Comparison of ENCODE assay signal across 10 cellular contexts in the genomic region with DNA sequence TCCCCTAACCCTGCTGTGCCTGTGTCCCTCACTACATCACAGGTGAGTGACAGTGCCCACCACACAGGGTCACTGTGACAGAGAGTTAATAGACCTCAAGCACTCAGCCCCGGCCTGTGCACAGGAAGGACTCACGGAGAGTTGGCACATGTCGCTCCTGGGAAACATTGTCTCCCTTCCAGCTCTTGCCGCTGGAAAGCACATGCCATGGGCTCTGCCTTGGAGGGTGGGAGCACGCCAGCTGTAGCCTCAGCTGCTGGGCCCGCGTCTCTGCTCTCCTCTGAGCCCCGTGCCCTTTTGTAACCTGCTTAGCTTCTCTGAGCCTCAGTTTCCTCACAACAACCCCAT. TPM values are rescaled to one million over a fixed set of nuclear protein-coding genes. Genes with fewer than 3 reads are reported as not detected.
DNase-seq lines count a peak whose midpoint lies in the region; ATAC-seq, FAIRE-seq and TF ChIP-seq lines count a peak whose summit lies in the region.
"Had no signal": no experiment of that assay in that cellular context is flagged by ENCODE, and none has a peak within 500 bp of the region (broad histone marks: within the 10 kb centered on the region; RNA-seq: fewer than 3 reads in every experiment).

No MANE protein-coding gene starts in this region.

- in situ Hi-C loops in brain microvascular endothelial cell (cut with HindIII; ENCODE audit: low pct_ligation_motif_present, low sequenced_read_pairs), result no loop called here

- FAIRE-seq in kidney (lab: Jason Lieb, UNC), result no peak

- H3K9me3 ChIP-seq in kidney (ENCODE audit: control insufficient read depth in 1 of 2, low read length in 2 of 2), result no peaks in the 10 kb centered on the region
- H3K9me3 ChIP-seq in adrenal gland (replicated peaks in 1 of 3), result no peaks in the 10 kb centered on the region

- TF ChIP-seq CTCF in brain microvascular endothelial cell (IDR thresholded peaks at IDR 0.05; ENCODE audit: low read depth, low read length, missing control alignments) (no peak), kidney (IDR thresholded peaks at IDR 0.05; ENCODE audit: borderline replicate concordance, extremely low read depth, insufficient read depth) (no peak), adrenal gland (IDR thresholded peaks at IDR 0.05) (no peak)

- 76 to 91% (median 79%) methylated on average over 8 of the region's 8 CpGs for WGBS in adrenal gland, 4 donors

- H3K4me3 Mint-ChIP-seq in stimulated activated naive CD8-positive, alpha-beta T cell treated with anti-CD3 and anti-CD28 coated beads, Interleukin-15, amount 100 ng/mL, for 72 hours, result peak overlapping the region; percentile 26 to 37

- no peak for TF ChIP-seq POLR2A in adrenal gland (IDR thresholded peaks at IDR 0.05)

- H3K36me3 ChIP-seq in brain microvascular endothelial cell (replicated peaks), result no peaks in the 10 kb centered on the region
- no peaks in the 10 kb centered on the region for H3K36me3 ChIP-seq in kidney (ENCODE audit: control insufficient read depth in 1 of 2, insufficient read depth in 2 of 2, low read length in 2 of 2)
- H3K36me3 ChIP-seq in adrenal gland (replicated peaks in 1 of 2), result no peaks in the 10 kb centered on the region

- H3K9ac ChIP-seq in kidney (ENCODE audit: low read length in 2 of 2), result peak overlapping the region in 1 of 2 donors; percentile 64

- H3K27me3 ChIP-seq in brain microvascular endothelial cell (replicated peaks) (no peaks in the 10 kb centered on the region), adrenal gland (no peaks in the 10 kb centered on the region)

- H3K4me1 ChIP-seq in kidney (ENCODE audit: control insufficient read depth in 1 of 2, insufficient read depth in 1 of 2, low read depth in 1 of 2, low read length in 2 of 2) (peaks cover 10 to 25% of the 10 kb centered on the region in 2 donors), adrenal gland (replicated peaks in 1 of 2) (peaks cover 12 to 25% of the 10 kb centered on the region in 2 donors)

- no peak overlapping the region for H3K27ac Mint-ChIP-seq in stimulated activated naive CD8-positive, alpha-beta T cell treated with anti-CD3 and anti-CD28 coated beads, Interleukin-15, amount 100 ng/mL, for 72 hours

- peak overlapping the region; percentile 60 for H3K4me3 ChIP-seq in brain microvascular endothelial cell (ENCODE audit: low read depth, low read length)
- peak overlapping the region; percentile 49 to 72 for H3K4me3 ChIP-seq in kidney (ENCODE audit: low read length in 2 of 2)
- peak overlapping the region in 1 of 4 donors; percentile 55 for H3K4me3 ChIP-seq in adrenal gland

- DNase-seq in DMS53 (lab: John Stamatoyannopoulos, UW) (peak; percentile 70), DMS53 treated with DMSO at 0.1 percent for 48 hours (lab: John Stamatoyannopoulos, UW; ENCODE audit: unreplicated experiment) (no peak), brain microvascular endothelial cell (no peak), kidney (no peak), adrenal gland (no peak), NCI-H526 (lab: John Stamatoyannopoulos, UW) (no peak)
- no peak for DNase-seq in stimulated activated naive CD8-positive, alpha-beta T cell treated with anti-CD3 and anti-CD28 coated beads, Interleukin-15, amount 100 ng/mL, for 72 hours
- DNase-seq: NCI-H2081, nucleus accumbens had no signal

- H3K27ac ChIP-seq in brain microvascular endothelial cell, result no peak overlapping the region
- no peak overlapping the region for H3K27ac ChIP-seq in kidney (ENCODE audit: low read depth in 2 of 2, low read length in 2 of 2)
- peak overlapping the region in 1 of 5 donors; percentile 50 for H3K27ac ChIP-seq in adrenal gland

- no peak for ATAC-seq in stimulated activated naive CD8-positive, alpha-beta T cell treated with anti-CD3 and anti-CD28 coated beads, Interleukin-15, amount 100 ng/mL, for 72 hours
- no peak for ATAC-seq in GM18870 (IDR thresholded peaks at IDR 0.05; ENCODE audit: unreplicated experiment)

- no peaks in the 10 kb centered on the region for H3K9me3 Mint-ChIP-seq in stimulated activated naive CD8-positive, alpha-beta T cell treated with anti-CD3 and anti-CD28 coated beads, Interleukin-15, amount 100 ng/mL, for 72 hours

- intact Hi-C loops in kidney (cut with DNase I), result no loop called here
- intact Hi-C loops in adrenal gland (cut with DNase I), result no loop called here

- H3K4me1 Mint-ChIP-seq in stimulated activated naive CD8-positive, alpha-beta T cell treated with anti-CD3 and anti-CD28 coated beads, Interleukin-15, amount 100 ng/mL, for 72 hours, result peaks cover 18% of the 10 kb centered on the region

- H3K27me3 Mint-ChIP-seq in stimulated activated naive CD8-positive, alpha-beta T cell treated with anti-CD3 and anti-CD28 coated beads, Interleukin-15, amount 100 ng/mL, for 72 hours, result peaks cover 32% of the 10 kb centered on the region

RNA-seq across cellular contexts. Expression of gene RHOD, which starts 0.7 kb away (rescaled TPM):
- total RNA-seq in kidney (20.9 TPM), adrenal gland (10 to 100 TPM in 1 of 8 donors, 1 to 10 TPM in 7; 1.3 to 10.9 (median 2.6) TPM)
- polyA plus RNA-seq in kidney (ENCODE audit: insufficient read depth, low read depth, low replicate concordance) (50.2 TPM), adrenal gland (1 to 10 TPM; 1.8 to 9.9 (median 4.1) TPM)

RNA-seq across cellular contexts. Expression of gene SYT12, which starts 34.5 kb away (rescaled TPM):
- total RNA-seq in kidney, result 4.2 TPM
- polyA plus RNA-seq in kidney (ENCODE audit: insufficient read depth, low read depth, low replicate concordance), result 0.13 TPM
- 10 to 100 TPM in 1 of 8 donors, 1 to 10 TPM in 7; 1.0 to 55.6 (median 2.9) TPM for total RNA-seq in adrenal gland
- polyA plus RNA-seq in adrenal gland, result 10 to 100 TPM in 1 of 3 donors, 1 to 10 TPM in 2; 7.2 to 20.3 (median 7.9) TPM
